1 cellular context compared by ENCODE assay signal in the genomic region with DNA sequence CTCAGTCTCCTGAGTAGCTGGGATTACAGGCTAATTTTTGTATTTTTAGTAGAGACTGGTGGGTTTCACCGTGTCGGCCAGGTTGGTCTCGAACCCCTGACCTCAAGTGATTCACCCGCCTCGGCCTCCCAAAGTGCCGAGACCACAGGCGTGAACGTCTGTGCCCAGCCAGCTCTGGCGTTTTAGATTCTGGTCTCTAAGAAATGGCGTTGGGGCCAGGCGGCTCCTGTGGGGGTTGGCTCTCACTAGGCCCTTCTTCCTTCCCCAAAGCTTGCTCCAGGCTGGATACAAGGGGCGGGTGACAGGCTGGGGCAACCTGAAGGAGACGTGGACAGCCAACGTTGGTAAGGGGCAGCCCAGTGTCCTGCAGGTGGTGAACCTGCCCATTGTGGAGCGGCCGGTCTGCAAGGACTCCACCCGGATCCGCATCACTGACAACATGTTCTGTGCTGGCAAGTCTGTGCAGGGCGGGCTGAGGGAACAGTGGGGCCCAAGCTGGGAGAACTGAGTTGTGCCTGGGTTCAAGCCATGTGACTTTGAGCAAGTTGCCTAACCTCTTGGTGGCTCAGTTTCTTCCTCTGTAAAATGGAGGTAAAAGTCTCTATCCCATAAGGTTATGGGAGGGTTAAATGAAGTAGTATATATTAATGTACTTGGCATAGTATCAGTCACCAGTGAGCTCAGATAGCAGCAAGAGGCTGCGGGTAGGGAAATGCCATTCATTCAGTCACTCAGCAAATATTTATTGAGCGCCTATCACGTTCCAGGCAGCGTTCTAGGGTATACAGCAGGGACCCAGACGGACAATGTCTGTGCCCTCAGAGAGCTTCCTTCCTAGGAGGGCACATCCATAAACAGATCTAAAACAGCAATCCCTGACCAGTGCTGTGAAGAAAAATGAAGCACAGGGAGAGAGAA.
TF ChIP-seq lines count a peak whose summit lies in the region.

No MANE protein-coding gene starts in this region.

TF ChIP-seq in GM23338, 12 proteins besides CTCF, POLR2A, EP300 and RAD21 (continued from another document):
- TF ChIP-seq POLR2AphosphoS5 (IDR thresholded peaks at IDR 0.05; ENCODE audit: low read depth) (no peak), ZNF331 (CRISPR knock-in tag; IDR thresholded peaks at IDR 0.05; ENCODE audit: low read depth) (no peak), ZNF114 (CRISPR knock-in tag; IDR thresholded peaks at IDR 0.05) (no peak)
- TF ChIP-seq, protein P1, sequence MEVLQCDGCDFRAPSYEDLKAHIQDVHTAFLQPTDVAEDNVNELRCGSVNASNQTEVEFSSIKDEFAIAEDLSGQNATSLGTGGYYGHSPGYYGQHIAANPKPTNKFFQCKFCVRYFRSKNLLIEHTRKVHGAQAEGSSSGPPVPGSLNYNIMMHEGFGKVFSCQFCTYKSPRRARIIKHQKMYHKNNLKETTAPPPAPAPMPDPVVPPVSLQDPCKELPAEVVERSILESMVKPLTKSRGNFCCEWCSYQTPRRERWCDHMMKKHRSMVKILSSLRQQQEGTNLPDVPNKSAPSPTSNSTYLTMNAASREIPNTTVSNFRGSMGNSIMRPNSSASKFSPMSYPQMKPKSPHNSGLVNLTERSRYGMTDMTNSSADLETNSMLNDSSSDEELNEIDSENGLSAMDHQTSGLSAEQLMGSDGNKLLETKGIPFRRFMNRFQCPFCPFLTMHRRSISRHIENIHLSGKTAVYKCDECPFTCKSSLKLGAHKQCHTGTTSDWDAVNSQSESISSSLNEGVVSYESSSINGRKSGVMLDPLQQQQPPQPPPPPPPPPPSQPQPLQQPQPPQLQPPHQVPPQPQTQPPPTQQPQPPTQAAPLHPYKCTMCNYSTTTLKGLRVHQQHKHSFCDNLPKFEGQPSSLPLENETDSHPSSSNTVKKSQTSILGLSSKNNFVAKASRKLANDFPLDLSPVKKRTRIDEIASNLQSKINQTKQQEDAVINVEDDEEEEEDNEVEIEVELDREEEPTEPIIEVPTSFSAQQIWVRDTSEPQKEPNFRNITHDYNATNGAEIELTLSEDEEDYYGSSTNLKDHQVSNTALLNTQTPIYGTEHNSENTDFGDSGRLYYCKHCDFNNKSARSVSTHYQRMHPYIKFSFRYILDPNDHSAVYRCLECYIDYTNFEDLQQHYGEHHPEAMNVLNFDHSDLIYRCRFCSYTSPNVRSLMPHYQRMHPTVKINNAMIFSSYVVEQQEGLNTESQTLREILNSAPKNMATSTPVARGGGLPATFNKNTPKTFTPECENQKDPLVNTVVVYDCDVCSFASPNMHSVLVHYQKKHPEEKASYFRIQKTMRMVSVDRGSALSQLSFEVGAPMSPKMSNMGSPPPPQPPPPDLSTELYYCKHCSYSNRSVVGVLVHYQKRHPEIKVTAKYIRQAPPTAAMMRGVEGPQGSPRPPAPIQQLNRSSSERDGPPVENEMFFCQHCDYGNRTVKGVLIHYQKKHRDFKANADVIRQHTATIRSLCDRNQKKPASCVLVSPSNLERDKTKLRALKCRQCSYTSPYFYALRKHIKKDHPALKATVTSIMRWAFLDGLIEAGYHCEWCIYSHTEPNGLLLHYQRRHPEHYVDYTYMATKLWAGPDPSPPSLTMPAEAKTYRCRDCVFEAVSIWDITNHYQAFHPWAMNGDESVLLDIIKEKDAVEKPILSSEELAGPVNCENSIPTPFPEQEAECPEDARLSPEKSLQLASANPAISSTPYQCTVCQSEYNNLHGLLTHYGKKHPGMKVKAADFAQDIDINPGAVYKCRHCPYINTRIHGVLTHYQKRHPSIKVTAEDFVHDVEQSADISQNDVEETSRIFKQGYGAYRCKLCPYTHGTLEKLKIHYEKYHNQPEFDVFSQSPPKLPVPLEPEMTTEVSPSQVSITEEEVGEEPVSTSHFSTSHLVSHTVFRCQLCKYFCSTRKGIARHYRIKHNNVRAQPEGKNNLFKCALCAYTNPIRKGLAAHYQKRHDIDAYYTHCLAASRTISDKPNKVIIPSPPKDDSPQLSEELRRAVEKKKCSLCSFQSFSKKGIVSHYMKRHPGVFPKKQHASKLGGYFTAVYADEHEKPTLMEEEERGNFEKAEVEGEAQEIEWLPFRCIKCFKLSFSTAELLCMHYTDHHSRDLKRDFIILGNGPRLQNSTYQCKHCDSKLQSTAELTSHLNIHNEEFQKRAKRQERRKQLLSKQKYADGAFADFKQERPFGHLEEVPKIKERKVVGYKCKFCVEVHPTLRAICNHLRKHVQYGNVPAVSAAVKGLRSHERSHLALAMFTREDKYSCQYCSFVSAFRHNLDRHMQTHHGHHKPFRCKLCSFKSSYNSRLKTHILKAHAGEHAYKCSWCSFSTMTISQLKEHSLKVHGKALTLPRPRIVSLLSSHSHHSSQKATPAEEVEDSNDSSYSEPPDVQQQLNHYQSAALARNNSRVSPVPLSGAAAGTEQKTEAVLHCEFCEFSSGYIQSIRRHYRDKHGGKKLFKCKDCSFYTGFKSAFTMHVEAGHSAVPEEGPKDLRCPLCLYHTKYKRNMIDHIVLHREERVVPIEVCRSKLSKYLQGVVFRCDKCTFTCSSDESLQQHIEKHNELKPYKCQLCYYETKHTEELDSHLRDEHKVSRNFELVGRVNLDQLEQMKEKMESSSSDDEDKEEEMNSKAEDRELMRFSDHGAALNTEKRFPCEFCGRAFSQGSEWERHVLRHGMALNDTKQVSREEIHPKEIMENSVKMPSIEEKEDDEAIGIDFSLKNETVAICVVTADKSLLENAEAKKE (CRISPR knock-in tag; IDR thresholded peaks at IDR 0.05), result no peak
